Comparison of ENCODE assay signal across 1 cellular context in the genomic region with DNA sequence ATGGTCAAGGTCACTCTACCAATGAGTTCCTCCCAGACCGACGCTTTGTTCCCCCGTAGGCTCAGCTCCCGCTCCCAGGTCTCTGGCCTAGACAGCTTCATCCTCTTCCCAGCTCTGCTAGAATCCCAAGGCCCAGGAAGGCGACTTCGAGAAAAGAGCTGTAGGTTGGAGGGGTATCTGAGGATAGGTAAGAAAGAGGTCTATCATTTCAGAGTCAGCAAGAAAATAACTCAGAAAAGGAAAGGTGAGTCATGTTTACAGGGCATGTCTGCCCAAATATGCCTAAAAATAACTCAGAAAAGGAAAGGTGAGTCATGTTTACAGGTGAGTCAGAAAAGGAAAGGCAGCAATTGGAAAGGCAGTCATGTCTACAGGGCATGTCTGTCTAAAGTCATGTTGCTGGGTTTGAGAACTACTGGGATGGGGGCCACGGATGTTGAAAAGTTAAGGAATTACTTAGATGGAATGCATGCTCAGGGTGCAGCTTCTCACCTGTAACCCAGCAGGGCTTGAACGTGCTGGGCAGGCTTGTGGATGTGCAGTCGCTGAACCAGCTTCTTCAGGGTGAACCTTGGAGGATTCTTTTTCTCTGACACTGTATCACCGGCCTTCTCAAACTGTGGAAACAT.
A peak's percentile ranks its signal among the peaks of the same experiment; 100 is the strongest.
TF ChIP-seq lines count a peak whose summit lies in the region.

No MANE protein-coding gene starts in this region.

TF ChIP-seq in endothelial cell of umbilical vein, 7 proteins besides CTCF, POLR2A, EP300 and RAD21 (continued from another document):
- TF ChIP-seq, protein P1, sequence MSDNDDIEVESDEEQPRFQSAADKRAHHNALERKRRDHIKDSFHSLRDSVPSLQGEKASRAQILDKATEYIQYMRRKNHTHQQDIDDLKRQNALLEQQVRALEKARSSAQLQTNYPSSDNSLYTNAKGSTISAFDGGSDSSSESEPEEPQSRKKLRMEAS (IDR thresholded peaks at IDR 0.05; ENCODE audit: insufficient read depth, insufficient read length), result no peak
- TF ChIP-seq MYC (IDR thresholded peaks at IDR 0.05; ENCODE audit: low read depth, low read length) (no peak), JUN (IDR thresholded peaks at IDR 0.05; ENCODE audit: borderline replicate concordance, insufficient read depth, insufficient read length, low read depth) (peak; percentile 95), EZH2 (IDR thresholded peaks at IDR 0.05; ENCODE audit: borderline replicate concordance, low read depth, low read length, severe bottlenecking) (no peak), FOS (IDR thresholded peaks at IDR 0.05; ENCODE audit: borderline replicate concordance, insufficient read depth, low read length) (peak; percentile 97), POLR2AphosphoS5 (IDR thresholded peaks at IDR 0.05; ENCODE audit: insufficient read depth, low read depth, low read length) (peak; percentile 50)
